Comparison of ENCODE assay signal across 7 cellular contexts in the genomic region with DNA sequence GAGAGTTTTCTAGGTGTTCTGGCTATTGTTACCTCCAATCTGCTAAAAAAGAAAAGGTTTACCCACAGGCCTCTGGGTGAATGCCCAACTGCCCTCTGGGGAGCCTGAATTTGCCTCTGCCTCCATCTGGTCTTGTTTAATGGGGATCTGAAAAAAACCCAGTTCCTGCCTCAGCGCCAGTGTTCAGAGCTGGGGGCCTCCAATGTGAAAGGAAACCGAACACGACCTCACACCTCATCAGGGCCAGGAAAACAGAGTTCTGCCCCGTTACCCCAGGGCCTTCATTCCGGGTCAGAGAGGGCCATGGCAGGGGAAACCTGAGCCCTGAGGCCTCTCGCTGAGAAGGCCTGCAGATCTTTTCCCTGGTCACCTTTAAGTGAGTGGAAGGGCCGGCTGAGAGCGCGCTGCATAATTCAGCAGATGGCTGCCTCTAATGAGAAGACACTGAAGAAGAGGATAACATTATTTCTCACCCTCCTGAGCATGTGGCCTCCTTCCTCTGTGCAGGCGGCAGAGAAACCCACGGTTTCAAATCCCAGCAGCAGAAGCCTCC. TPM values are rescaled to one million over a fixed set of nuclear protein-coding genes. Genes with fewer than 3 reads are reported as not detected.
DNase-seq lines count a peak whose midpoint lies in the region; ATAC-seq, FAIRE-seq and TF ChIP-seq lines count a peak whose summit lies in the region.

No MANE protein-coding gene starts in this region.

- H3K9me3 ChIP-seq in left lung (no peaks in the 10 kb centered on the region), vagina (no peaks in the 10 kb centered on the region)

- TF ChIP-seq CTCF in activated B cell treated with CpG ODN at 0.5 μM for 24 hours (IDR thresholded peaks at IDR 0.05) (no peak), left lung (IDR thresholded peaks at IDR 0.05) (no peak), vagina (IDR thresholded peaks at IDR 0.05) (no peak), foreskin keratinocyte (conservative IDR thresholded peaks at IDR 0.05) (no peak)

- intact Hi-C loops in activated B cell treated with CpG ODN at 0.5 μM for 24 hours (cut with micrococcal nuclease) (loop anchor here (1.0 to 5.0 kb wide), 3 partner anchors 8 to 186 kb away; a partner anchor contains a TSS), left lung (cut with DNase I) (no loop called here), vagina (cut with DNase I) (no loop called here)

- peaks cover 90% of the 10 kb centered on the region for H3K4me1 Mint-ChIP-seq in activated B cell treated with CpG ODN at 0.5 μM for 24 hours

- peak overlapping the region; percentile 83 for H3K4me3 Mint-ChIP-seq in activated B cell treated with CpG ODN at 0.5 μM for 24 hours

- H3K9me3 Mint-ChIP-seq in activated B cell treated with CpG ODN at 0.5 μM for 24 hours: no peaks in the 10 kb centered on the region

- POLR2A ChIA-PET in activated B cell treated with CpG ODN at 0.5 μM for 24 hours (lab: Charles Lee): interaction anchor here (0.7 to 5.4 kb wide), 15 partner anchors 8 to 112 kb away, joined by 3 to 57 read pairs (median 8); a partner anchor contains a TSS

- FAIRE-seq in GM19239 (lab: Jason Lieb, UNC): no peak

- no peaks in the 10 kb centered on the region for H3K27me3 ChIP-seq in left lung
- no peaks in the 10 kb centered on the region for H3K27me3 ChIP-seq in vagina
- H3K27me3 ChIP-seq in foreskin keratinocyte: no peaks in the 10 kb centered on the region

- peak; percentile 47 for DNase-seq in activated B cell treated with CpG ODN at 0.5 μM for 24 hours
- no peak for DNase-seq in left lung
- no peak for DNase-seq in vagina (ENCODE audit: extremely low spot score in 2 of 2)
- no peak for DNase-seq in foreskin keratinocyte
- DNase-seq in GM19239 (ENCODE audit: insufficient read length, low spot score): no peak

- H3K27ac ChIP-seq in left lung (peak overlapping the region; percentile 86 to 91), vagina (peak overlapping the region; percentile 72), foreskin keratinocyte (no peak overlapping the region)

- H3K4me1 ChIP-seq in left lung (peaks cover 0 to 41% of the 10 kb centered on the region in 2 donors), vagina (peaks cover 22% of the 10 kb centered on the region), foreskin keratinocyte (no peaks in the 10 kb centered on the region)

- TF ChIP-seq POLR2A in vagina (IDR thresholded peaks at IDR 0.05): no peak

- peaks cover 12% of the 10 kb centered on the region for H3K36me3 Mint-ChIP-seq in activated B cell treated with CpG ODN at 0.5 μM for 24 hours (ENCODE audit: low read depth)

- CTCF ChIA-PET in activated B cell treated with CpG ODN at 0.5 μM for 24 hours (lab: Charles Lee): interaction anchor here (0.9 to 1.0 kb wide), 2 partner anchors 20 to 70 kb away, joined by 3 read pairs; no protein-coding TSS in a partner anchor

- ATAC-seq in GM18867 (IDR thresholded peaks at IDR 0.05; ENCODE audit: unreplicated experiment) (peak; percentile 47), HG02852 (IDR thresholded peaks at IDR 0.05; ENCODE audit: unreplicated experiment) (peak; percentile 38), activated B cell treated with CpG ODN at 0.5 μM for 24 hours (ENCODE audit: low read depth) (peak; percentile 69), left lung (peak; percentile 12), foreskin keratinocyte (no peak)

- no peaks in the 10 kb centered on the region for H3K27me3 Mint-ChIP-seq in activated B cell treated with CpG ODN at 0.5 μM for 24 hours

- H3K4me3 ChIP-seq in left lung (no peak overlapping the region), vagina (no peak overlapping the region)

- H3K36me3 ChIP-seq in left lung (no peaks in the 10 kb centered on the region), vagina (no peaks in the 10 kb centered on the region)

- peak overlapping the region; percentile 99 for H3K27ac Mint-ChIP-seq in activated B cell treated with CpG ODN at 0.5 μM for 24 hours

RNA-seq across cellular contexts. Expression of a gene that starts 6.8 kb away (rescaled TPM):
- total RNA-seq in activated B cell treated with CpG ODN at 0.5 μM for 24 hours (330 and 338 TPM in 2 replicates), left lung (10 to 100 TPM; 19.1 to 20.3 TPM), vagina (25.8 TPM), foreskin keratinocyte (7.5 and 16.3 TPM in 2 replicates)
- polyA plus RNA-seq in foreskin keratinocyte: 7.3 and 14.3 TPM in 2 replicates

Comparison
In these comparisons a context has a peak if more than half of its experiments do, and no peak if none do; other contexts are left out.
1. RNA of a gene that starts 6.8 kb away (total RNA-seq): 330 to 338 TPM in activated B cell treated with CpG ODN at 0.5 μM for 24 hours; 25.8 TPM in vagina (single experiment), 19.1 to 20.3 TPM in left lung and 7.5 to 16.3 TPM in foreskin keratinocyte; every median in the first group is over 10 times any median in the second.